In genomic region chr19:11064831-11065303, GRCh38 we compare ENCODE assay signal across 14 cellular contexts. TPM values are rescaled to one million over a fixed set of nuclear protein-coding genes. Genes with fewer than 3 reads are reported as not detected.
DNase-seq lines count a peak whose midpoint lies in the region; ATAC-seq, FAIRE-seq and TF ChIP-seq lines count a peak whose summit lies in the region.
"Had no signal": no experiment of that assay in that cellular context is flagged by ENCODE, and none has a peak within 500 bp of the region (broad histone marks: within the 10 kb centered on the region; RNA-seq: fewer than 3 reads in every experiment).

No MANE protein-coding gene starts in this region.

- CTCF ChIA-PET in activated CD8-positive, alpha-beta memory T cell treated with anti-CD3 and anti-CD28 coated beads, Interleukin-2, amount 10 ng/mL, durations not matched to agents 7 days and 5 days (lab: Charles Lee) = interaction anchor here (0.7 to 2.6 kb wide), 2 partner anchors 29 to 123 kb away, joined by 3 to 8 read pairs; no protein-coding TSS in a partner anchor

- H3K4me1 ChIP-seq in astrocyte (ENCODE audit: insufficient read depth, low read length) (no peaks in the 10 kb centered on the region), testis (no peaks in the 10 kb centered on the region)

- TF ChIP-seq POLR2A in testis (IDR thresholded peaks at IDR 0.05) = no peak

- H4K20me1 ChIP-seq in astrocyte (ENCODE audit: insufficient read depth, low read length) = peaks cover 4% of the 10 kb centered on the region

- peaks cover 16% of the 10 kb centered on the region for H3K36me3 Mint-ChIP-seq in activated CD8-positive, alpha-beta memory T cell treated with anti-CD3 and anti-CD28 coated beads, Interleukin-2, amount 10 ng/mL, durations not matched to agents 7 days and 5 days
- H3K36me3 Mint-ChIP-seq in astrocyte (ENCODE audit: low read depth, unreplicated experiment) = peaks cover 19% of the 10 kb centered on the region

- ATAC-seq in activated CD8-positive, alpha-beta memory T cell treated with anti-CD3 and anti-CD28 coated beads, Interleukin-2, amount 10 ng/mL, durations not matched to agents 7 days and 5 days = no peak
- ATAC-seq in HG03354 (IDR thresholded peaks at IDR 0.05; ENCODE audit: poor library complexity, severe bottlenecking, unreplicated experiment) = no peak

- H3K4me3 ChIP-seq in astrocyte (ENCODE audit: insufficient read depth, low read depth, low read length) (no peak overlapping the region), testis (no peak overlapping the region)

- H3K9me3 Mint-ChIP-seq in activated CD8-positive, alpha-beta memory T cell treated with anti-CD3 and anti-CD28 coated beads, Interleukin-2, amount 10 ng/mL, durations not matched to agents 7 days and 5 days (ENCODE audit: low read depth) = no peaks in the 10 kb centered on the region
- no peaks in the 10 kb centered on the region for H3K9me3 Mint-ChIP-seq in astrocyte (ENCODE audit: unreplicated experiment)
- H3K9me3 Mint-ChIP-seq: activated CD4-positive, alpha-beta T cell treated with anti-CD3 and anti-CD28 coated beads, Interleukin-2, amount 10 ng/mL, durations not matched to agents 7 days and 5 days had no signal

- H3K27me3 ChIP-seq in astrocyte (ENCODE audit: insufficient read depth, low read length) (no peaks in the 10 kb centered on the region), testis (no peaks in the 10 kb centered on the region)

- H3K4me2 ChIP-seq in astrocyte (ENCODE audit: low read length) = no peak overlapping the region
- H3K4me2 ChIP-seq: KMS-11 had no signal

- no peak for TF ChIP-seq CTCF in astrocyte (IDR thresholded peaks at IDR 0.05; ENCODE audit: insufficient read depth, low read depth, low read length)
- TF ChIP-seq CTCF in testis (IDR thresholded peaks at IDR 0.05) = no peak

- no peaks in the 10 kb centered on the region for H3K79me2 ChIP-seq in astrocyte (ENCODE audit: insufficient read depth, low read length)

- H3K9ac ChIP-seq in astrocyte (ENCODE audit: low read length) = no peak overlapping the region
- H3K9ac ChIP-seq: KMS-11 had no signal

- no peak overlapping the region for H2AFZ ChIP-seq in astrocyte (ENCODE audit: low read depth, low read length)

- intact Hi-C loops in testis (cut with DNase I; ENCODE audit: low total_unique reads) = no loop called here

- peaks cover 2% of the 10 kb centered on the region for H3K4me1 Mint-ChIP-seq in activated CD8-positive, alpha-beta memory T cell treated with anti-CD3 and anti-CD28 coated beads, Interleukin-2, amount 10 ng/mL, durations not matched to agents 7 days and 5 days
- no peaks in the 10 kb centered on the region for H3K4me1 Mint-ChIP-seq in astrocyte (ENCODE audit: low read depth, unreplicated experiment)

- H3K27ac ChIP-seq in astrocyte (ENCODE audit: low read depth, low read length) = no peak overlapping the region
- peak overlapping the region in 1 of 2 donors; percentile 64 for H3K27ac ChIP-seq in testis
- H3K27ac ChIP-seq: KMS-11 had no signal

- H3K9me3 ChIP-seq in astrocyte (ENCODE audit: insufficient read depth, low read depth, low read length) (no peaks in the 10 kb centered on the region), testis (no peaks in the 10 kb centered on the region)

- H3K4me3 Mint-ChIP-seq in activated CD8-positive, alpha-beta memory T cell treated with anti-CD3 and anti-CD28 coated beads, Interleukin-2, amount 10 ng/mL, durations not matched to agents 7 days and 5 days = no peak overlapping the region
- H3K4me3 Mint-ChIP-seq in astrocyte (ENCODE audit: unreplicated experiment) = peak overlapping the region; percentile 9
- H3K4me3 Mint-ChIP-seq: activated CD4-positive, alpha-beta T cell treated with anti-CD3 and anti-CD28 coated beads, Interleukin-2, amount 10 ng/mL, durations not matched to agents 7 days and 5 days; activated naive CD8-positive, alpha-beta T cell had no signal

- no peaks in the 10 kb centered on the region for H3K27me3 Mint-ChIP-seq in activated CD8-positive, alpha-beta memory T cell treated with anti-CD3 and anti-CD28 coated beads, Interleukin-2, amount 10 ng/mL, durations not matched to agents 7 days and 5 days
- no peaks in the 10 kb centered on the region for H3K27me3 Mint-ChIP-seq in astrocyte (ENCODE audit: low read depth, unreplicated experiment)
- H3K27me3 Mint-ChIP-seq: activated CD4-positive, alpha-beta T cell treated with anti-CD3 and anti-CD28 coated beads, Interleukin-2, amount 10 ng/mL, durations not matched to agents 7 days and 5 days; activated naive CD8-positive, alpha-beta T cell had no signal

- WGBS in testis, 2 donors = 48 to 64% methylated on average over 5 to 10 of the region's 10 CpGs

- H3K27ac Mint-ChIP-seq in activated CD8-positive, alpha-beta memory T cell treated with anti-CD3 and anti-CD28 coated beads, Interleukin-2, amount 10 ng/mL, durations not matched to agents 7 days and 5 days = peak overlapping the region; percentile 3
- no peak overlapping the region for H3K27ac Mint-ChIP-seq in astrocyte (ENCODE audit: unreplicated experiment)
- H3K27ac Mint-ChIP-seq: activated naive CD8-positive, alpha-beta T cell had no signal

- DNase-seq in activated CD8-positive, alpha-beta memory T cell treated with anti-CD3 and anti-CD28 coated beads, Interleukin-2, amount 10 ng/mL, durations not matched to agents 7 days and 5 days = no peak
- DNase-seq in activated CD8-positive, alpha-beta memory T cell treated with anti-CD3 and anti-CD28 coated beads, Interleukin-2, amount 50 U/mL, for 4 hours = no peak
- DNase-seq in astrocyte (ENCODE audit: low read depth) (no peak), kidney tubule cell (ENCODE audit: low spot score) (peak; percentile 38), testis (peak; percentile 51), NCI-H82 treated with DMSO at 0.1 percent for 48 hours (lab: John Stamatoyannopoulos, UW; ENCODE audit: unreplicated experiment) (no peak)
- DNase-seq in stimulated activated naive CD4-positive, alpha-beta T cell treated with Interleukin-2 at 50 U/mL for 16 hours (lab: John Stamatoyannopoulos, UW) = no peak
- DNase-seq: activated CD4-positive, alpha-beta T cell treated with anti-CD3 and anti-CD28 coated beads, Interleukin-2, amount 10 ng/mL, durations not matched to agents 7 days and 5 days; effector memory CD4-positive, alpha-beta T cell; NCI-H2171; stimulated activated CD4-positive, alpha-beta T cell treated with anti-CD3 and anti-CD28 coated beads, Interleukin-15, amount 100 ng/mL, for 24 hours had no signal

- H3K36me3 ChIP-seq in astrocyte (ENCODE audit: insufficient read depth, low read length) (peaks cover 17% of the 10 kb centered on the region), testis (ENCODE audit: low read depth, missing control alignments) (no peaks in the 10 kb centered on the region)

- no peak for FAIRE-seq in astrocyte (lab: Jason Lieb, UNC)

RNA-seq across cellular contexts. Expression of gene LDLR, which starts 24.4 kb away (rescaled TPM):
- total RNA-seq in activated CD8-positive, alpha-beta memory T cell treated with anti-CD3 and anti-CD28 coated beads, Interleukin-2, amount 10 ng/mL, durations not matched to agents 7 days and 5 days = 100 to 1,000 TPM; 118 to 141 TPM
- 120 and 153 TPM in 2 replicates for total RNA-seq in astrocyte
- total RNA-seq in testis = 10 to 100 TPM; 12.5 to 19.0 TPM
- 20.1 TPM for polyA plus RNA-seq in testis (ENCODE audit: insufficient read depth, low read depth, low replicate concordance)

Comparison
In these comparisons a context has a peak if more than half of its experiments do, and no peak if none do; other contexts are left out.
1. DNase-seq: peak in kidney tubule cell (single experiment) and testis (single experiment); none in activated CD8-positive, alpha-beta memory T cell treated with anti-CD3 and anti-CD28 coated beads, Interleukin-2, amount 10 ng/mL, durations not matched to agents 7 days and 5 days (single experiment), activated CD8-positive, alpha-beta memory T cell treated with anti-CD3 and anti-CD28 coated beads, Interleukin-2, amount 50 U/mL, for 4 hours (single experiment), astrocyte (single experiment), stimulated activated naive CD4-positive, alpha-beta T cell treated with Interleukin-2 at 50 U/mL for 16 hours (single experiment) and NCI-H82 treated with DMSO at 0.1 percent for 48 hours (single experiment).